ENCODE assay signal across 8 cellular contexts in genomic region chr21:42973991-42974831, GRCh38. TPM values are rescaled to one million over a fixed set of nuclear protein-coding genes. Genes with fewer than 3 reads are reported as not detected.
A peak's percentile ranks its signal among the peaks of the same experiment; 100 is the strongest.
DNase-seq lines count a peak whose midpoint lies in the region; ATAC-seq, FAIRE-seq and TF ChIP-seq lines count a peak whose summit lies in the region.

Gene PKNOX1 (plus strand): TSS chr21:42974562. CDS start chr21:43004382, 29,820 bp downstream.

- DNase-seq in Caco-2 (peak; percentile 99), HTR-8/SVneo (ENCODE audit: insufficient read length, low spot score) (peak; percentile 97), NOMO-1 treated with DMSO at 0.1 percent for 48 hours (lab: John Stamatoyannopoulos, UW; ENCODE audit: unreplicated experiment) (peak; percentile 98), medulla oblongata (ENCODE audit: extremely low spot score) (peak; percentile 98)
- peak; percentile 96 to 99 for DNase-seq in activated CD8-positive, alpha-beta memory T cell treated with anti-CD3 and anti-CD28 coated beads for 4 hours (ENCODE audit: low read depth in 2 of 2)
- peak; percentile 99 for DNase-seq in effector memory CD4-positive, alpha-beta T cell
- DNase-seq in stimulated activated CD4-positive, alpha-beta T cell treated with anti-CD3 and anti-CD28 coated beads, TNF-alpha, amount 100 ng/mL, for 48 hours (ENCODE audit: low read depth in 3 of 3), result peak; percentile 98 to 99 (median 98)

- peak within 1 kb of the TSS; percentile 85 for H3K27ac ChIP-seq in effector memory CD4-positive, alpha-beta T cell (ENCODE audit: insufficient read depth, low read length, poor library complexity, severe bottlenecking)

- peak within 1 kb of the TSS; percentile 88 for H3K27ac Mint-ChIP-seq in Caco-2 (ENCODE audit: unreplicated experiment)

- H3K4me3 Mint-ChIP-seq in Caco-2 (ENCODE audit: unreplicated experiment), result peak within 1 kb of the TSS; percentile 80

- no peak for TF ChIP-seq CTCF in Caco-2 (IDR thresholded peaks at IDR 0.05; ENCODE audit: insufficient read depth in 1 of 2, low read depth in 1 of 2, low read length in 1 of 2, severe bottlenecking in 1 of 2, unreplicated experiment in 1 of 2)

- intact Hi-C loops in Caco-2 (cut with micrococcal nuclease; ENCODE audit: unreplicated experiment), result loop anchor here (1.0 to 2.0 kb wide), 3 partner anchors 19 to 49 kb away; partner anchors contain the start of gene ERVH48-1

- H3K27me3 ChIP-seq in Caco-2 (replicated peaks; ENCODE audit: control insufficient read depth, insufficient read depth, low read length), result no peaks in the 10 kb centered on the region
- H3K27me3 ChIP-seq in effector memory CD4-positive, alpha-beta T cell (replicated peaks; ENCODE audit: control insufficient read depth, insufficient read depth, low read length, poor library complexity, severe bottlenecking), result no peaks in the 10 kb centered on the region

- no peaks in the 10 kb centered on the region for H3K9me3 Mint-ChIP-seq in Caco-2 (ENCODE audit: unreplicated experiment)

- FAIRE-seq in HTR-8/SVneo (lab: Jason Lieb, UNC), result peak; percentile 94

- peak within 1 kb of the TSS; percentile 63 for H3K4me3 ChIP-seq in Caco-2 (ENCODE audit: low read depth, low read length)
- peak within 1 kb of the TSS; percentile 78 for H3K4me3 ChIP-seq in effector memory CD4-positive, alpha-beta T cell (ENCODE audit: insufficient read depth, low read depth, low read length, poor library complexity, severe bottlenecking)

- CTCF ChIA-PET in Caco-2 (lab: Charles Lee), result interaction anchor here (0.6 to 0.7 kb wide), 5 partner anchors 11 to 153 kb away, joined by 3 to 6 read pairs (median 4); no protein-coding TSS in a partner anchor

- peaks cover 53% of the 10 kb centered on the region for H3K4me1 ChIP-seq in Caco-2
- peaks cover 16% of the 10 kb centered on the region for H3K4me1 ChIP-seq in effector memory CD4-positive, alpha-beta T cell (ENCODE audit: control insufficient read depth, insufficient read depth, low read length, poor library complexity, severe bottlenecking)

- peaks cover 57% of the 10 kb centered on the region for H3K36me3 Mint-ChIP-seq in Caco-2 (ENCODE audit: insufficient read depth, unreplicated experiment)

- H3K9me3 ChIP-seq in Caco-2, result no peaks in the 10 kb centered on the region
- no peaks in the 10 kb centered on the region for H3K9me3 ChIP-seq in effector memory CD4-positive, alpha-beta T cell (ENCODE audit: control insufficient read depth, low read length)

- H3K27me3 Mint-ChIP-seq in Caco-2 (ENCODE audit: insufficient read depth, unreplicated experiment), result no peaks in the 10 kb centered on the region

- H3K36me3 ChIP-seq in Caco-2 (ENCODE audit: control insufficient read depth, insufficient read depth, low read length), result no peaks in the 10 kb centered on the region
- no peaks in the 10 kb centered on the region for H3K36me3 ChIP-seq in effector memory CD4-positive, alpha-beta T cell (ENCODE audit: control insufficient read depth, insufficient read depth, low read length)

- POLR2A ChIA-PET in Caco-2 (lab: Charles Lee), result interaction anchor here (0.5 to 1.3 kb wide), 16 partner anchors 12 to 377 kb away, joined by 3 to 24 read pairs (median 4); partner anchors contain the start of genes ERVH48-1 and NDUFV3

- ATAC-seq in GM21381 (IDR thresholded peaks at IDR 0.05; ENCODE audit: unreplicated experiment), result peak; percentile 78

- BruUV-seq in Caco-2 (replicated peaks; lab: Mats Ljungman, UMichigan), result no TSS peak

- H3K4me1 Mint-ChIP-seq in Caco-2 (ENCODE audit: low read depth, unreplicated experiment), result peaks cover 18% of the 10 kb centered on the region

RNA-seq across cellular contexts. Expression of gene PKNOX1, which starts in this region (rescaled TPM):
- 10.7 TPM in 2 replicates for total RNA-seq in Caco-2 (2022)

Comparison
In these comparisons a context has a peak if more than half of its experiments do, and no peak if none do; other contexts are left out.
1. Peak in every context shown above with its lines: DNase-seq, ATAC-seq, H3K4me3 ChIP-seq and H3K27ac ChIP-seq.